In the genomic region with DNA sequence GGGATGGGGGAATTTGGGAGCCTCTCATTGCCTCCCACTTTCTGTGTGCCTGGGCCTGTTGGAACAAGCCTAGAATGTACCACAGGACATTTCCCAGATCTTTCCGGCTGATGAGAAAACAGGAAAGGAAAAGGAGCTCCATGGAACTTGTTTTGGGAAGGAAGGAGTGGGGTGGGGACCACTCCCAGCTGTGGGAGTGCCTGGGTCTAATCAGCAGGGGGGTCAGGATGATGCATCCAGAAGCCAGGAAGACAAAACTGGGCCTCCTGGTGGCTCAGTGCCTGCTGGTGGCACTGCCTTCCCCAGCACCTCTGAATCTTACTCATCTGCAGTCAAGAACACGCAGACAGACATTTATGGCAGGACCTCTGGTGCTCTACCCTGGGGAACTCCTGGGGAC, we compare ENCODE assay signal across 9 cellular contexts. TPM values are rescaled to one million over a fixed set of nuclear protein-coding genes. Genes with fewer than 3 reads are reported as not detected.
DNase-seq lines count a peak whose midpoint lies in the region; ATAC-seq, FAIRE-seq and TF ChIP-seq lines count a peak whose summit lies in the region.
"Had no signal": no experiment of that assay in that cellular context is flagged by ENCODE, and none has a peak within 500 bp of the region (broad histone marks: within the 10 kb centered on the region; RNA-seq: fewer than 3 reads in every experiment).

No MANE protein-coding gene starts in this region.

- WGBS in ectodermal cell, 2 experiments, result 91% methylated on average over 2 of the region's 2 CpGs

- in situ Hi-C loops in gastrocnemius medialis (cut with MboI; ENCODE audit: low sequenced_read_pairs in 4 of 4) (no loop called here), GM13976 (cut with MboI; ENCODE audit: low sequenced_read_pairs, unreplicated experiment) (no loop called here)

- ATAC-seq in gastrocnemius medialis, result no peak

- intact Hi-C loops in gastrocnemius medialis (cut with DNase I; ENCODE audit: low total_unique reads), result no loop called here

- H3K27ac ChIP-seq in ectodermal cell (ENCODE audit: insufficient read depth, low read depth, low read length, poor library complexity, severe bottlenecking) (peak overlapping the region; percentile 62), gastrocnemius medialis (peak overlapping the region in 3 of 4 donors; percentile 29 to 51 (median 34))
- H3K27ac ChIP-seq: 22Rv1 had no signal

- TF ChIP-seq POLR2A in gastrocnemius medialis (IDR thresholded peaks at IDR 0.05), result no peak
- TF ChIP-seq POLR2A in GM12892 (IDR thresholded peaks at IDR 0.05; ENCODE audit: low read depth, low read length), result no peak

- DNase-seq in DMS 273 (lab: John Stamatoyannopoulos, UW; ENCODE audit: unreplicated experiment), result peak; percentile 62
- no peak for DNase-seq in DMS 273 treated with DMSO at 0.1 percent for 48 hours (lab: John Stamatoyannopoulos, UW)
- DNase-seq in gastrocnemius medialis, result no peak
- DNase-seq in GM13976 (ENCODE audit: low spot score), result no peak
- DNase-seq in GM12892 (ENCODE audit: insufficient read length), result no peak

- H3K9me3 ChIP-seq in ectodermal cell (ENCODE audit: control insufficient read depth, low read length) (no peaks in the 10 kb centered on the region), gastrocnemius medialis (no peaks in the 10 kb centered on the region)

- H3K36me3 ChIP-seq in ectodermal cell (ENCODE audit: control insufficient read depth, insufficient read depth, low read length) (no peaks in the 10 kb centered on the region), gastrocnemius medialis (no peaks in the 10 kb centered on the region)

- H3K27me3 ChIP-seq in ectodermal cell (ENCODE audit: control insufficient read depth, insufficient read depth, low read length, poor library complexity, severe bottlenecking) (no peaks in the 10 kb centered on the region), gastrocnemius medialis (no peaks in the 10 kb centered on the region)

- H3K4me1 ChIP-seq in ectodermal cell (ENCODE audit: control insufficient read depth, insufficient read depth, low read length), result peaks cover 38% of the 10 kb centered on the region
- peaks cover 12 to 24% of the 10 kb centered on the region in 2 donors for H3K4me1 ChIP-seq in gastrocnemius medialis

- TF ChIP-seq CTCF in gastrocnemius medialis (IDR thresholded peaks at IDR 0.05 in 4 of 5, conservative IDR thresholded peaks at IDR 0.05 in 1 of 5) (no peak), GM13976 (IDR thresholded peaks at IDR 0.05; ENCODE audit: borderline replicate concordance, control extremely low read depth, extremely low read depth, insufficient read depth, missing control alignments) (no peak)

- H3K4me3 ChIP-seq in ectodermal cell (ENCODE audit: insufficient read depth, low read depth, low read length) (no peak overlapping the region), gastrocnemius medialis (no peak overlapping the region)

- no peak for FAIRE-seq in GM12892 (lab: Jason Lieb, UNC)

RNA-seq across cellular contexts. Expression of a gene that starts 2.8 kb away (rescaled TPM):
- not detected for polyA plus RNA-seq in ectodermal cell (2013, experiment 1 of 4)
- polyA plus RNA-seq in ectodermal cell (2013, experiment 2 of 4), result not detected
- not detected for polyA plus RNA-seq in ectodermal cell (2013, experiment 3 of 4)
- not detected for polyA plus RNA-seq in ectodermal cell (2013, experiment 4 of 4)
- total RNA-seq in gastrocnemius medialis, result not detected
- polyA plus RNA-seq in GM12892 (2012; ENCODE audit: missing spikeins), result not detected
- total RNA-seq: omental fat pad, SK-MEL-5 had no signal

RNA-seq across cellular contexts. Expression of a gene that starts 9.0 kb away (rescaled TPM):
- 0.37 TPM for polyA plus RNA-seq in ectodermal cell (2013, experiment 1 of 4)
- polyA plus RNA-seq in ectodermal cell (2013, experiment 2 of 4), result 0.60 TPM
- 0.21 TPM for polyA plus RNA-seq in ectodermal cell (2013, experiment 3 of 4)
- 0.24 TPM for polyA plus RNA-seq in ectodermal cell (2013, experiment 4 of 4)
- 10 to 100 TPM; 10.1 to 12.5 (median 10.9) TPM for total RNA-seq in gastrocnemius medialis
- 2.9 TPM for polyA plus RNA-seq in GM12892 (2012; ENCODE audit: missing spikeins)

RNA-seq across cellular contexts. Expression of a gene that starts 11.0 kb away (rescaled TPM):
- polyA plus RNA-seq in ectodermal cell (2013, experiment 1 of 4), result 0.41 TPM
- 0.69 TPM for polyA plus RNA-seq in ectodermal cell (2013, experiment 2 of 4)
- polyA plus RNA-seq in ectodermal cell (2013, experiment 3 of 4), result 0.48 TPM
- polyA plus RNA-seq in ectodermal cell (2013, experiment 4 of 4), result 0.89 TPM
- total RNA-seq in gastrocnemius medialis, result 1 to 10 TPM; 5.4 to 8.9 (median 6.9) TPM
- not detected for polyA plus RNA-seq in GM12892 (2012; ENCODE audit: missing spikeins)
- total RNA-seq: SK-MEL-5 had no signal

RNA-seq across cellular contexts. Expression of a gene that starts 34.2 kb away (rescaled TPM):
- 35.7 TPM for polyA plus RNA-seq in ectodermal cell (2013, experiment 1 of 4)
- polyA plus RNA-seq in ectodermal cell (2013, experiment 2 of 4), result 38.1 TPM
- 30.8 TPM for polyA plus RNA-seq in ectodermal cell (2013, experiment 3 of 4)
- polyA plus RNA-seq in ectodermal cell (2013, experiment 4 of 4), result 28.2 TPM
- total RNA-seq in gastrocnemius medialis, result 10 to 100 TPM in 3 of 4 donors, 1 to 10 TPM in 1; 5.1 to 21.7 (median 13.3) TPM
- 14.0 TPM for polyA plus RNA-seq in GM12892 (2012; ENCODE audit: missing spikeins)
